ENCODE assay signal across 9 cellular contexts in the genomic region with DNA sequence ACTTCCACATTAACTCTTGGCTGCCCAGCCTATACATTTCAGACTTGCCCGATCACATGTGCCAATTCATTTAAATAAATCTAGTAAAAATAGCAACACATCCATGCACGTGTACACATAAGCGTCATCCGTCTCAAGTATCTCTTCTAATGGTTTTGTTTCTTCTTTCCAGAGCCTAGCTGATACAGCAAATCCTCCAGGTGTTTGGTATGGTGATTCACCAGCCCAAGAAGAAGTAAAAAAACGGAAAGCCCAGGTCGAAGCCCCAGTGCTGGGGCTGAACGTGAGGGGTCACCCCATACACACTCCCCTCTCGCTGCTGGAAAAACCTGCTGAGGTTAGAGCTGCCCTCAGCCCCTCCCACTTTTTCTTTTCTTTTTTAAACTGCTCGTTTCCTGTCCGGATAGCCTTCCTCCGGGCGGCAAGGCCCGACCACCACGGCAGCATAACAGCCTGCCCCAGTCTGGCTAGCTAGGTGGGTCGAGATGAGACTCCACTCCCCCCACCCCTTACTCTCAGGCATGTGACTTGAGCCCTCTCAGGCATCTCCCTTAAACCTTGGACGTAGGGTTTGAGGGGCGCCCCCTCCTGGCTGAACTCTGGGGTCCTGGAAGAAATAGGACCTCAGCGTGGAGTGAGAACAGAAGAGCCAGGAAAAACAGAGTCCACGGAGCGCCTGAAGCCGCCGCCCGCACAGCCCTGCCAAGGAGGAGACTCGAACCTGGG. TPM values are rescaled to one million over a fixed set of nuclear protein-coding genes. Genes with fewer than 3 reads are reported as not detected.
DNase-seq lines count a peak whose midpoint lies in the region; ATAC-seq and TF ChIP-seq lines count a peak whose summit lies in the region.
"Had no signal": no experiment of that assay in that cellular context is flagged by ENCODE, and none has a peak within 500 bp of the region (broad histone marks: within the 10 kb centered on the region; RNA-seq: fewer than 3 reads in every experiment).

No MANE protein-coding gene starts in this region.

- H3K79me2 ChIP-seq in trophoblast cell (ENCODE audit: control insufficient read depth, insufficient read depth, low read length, poor library complexity): no peaks in the 10 kb centered on the region

- no peak overlapping the region for H3K23ac ChIP-seq in trophoblast cell (ENCODE audit: low read length)

- TF ChIP-seq EP300 in esophagus muscularis mucosa (IDR thresholded peaks at IDR 0.05): no peak
- no peak for TF ChIP-seq EP300 in upper lobe of left lung (IDR thresholded peaks at IDR 0.05)

- no peak overlapping the region for H3K9ac ChIP-seq in trophoblast cell (ENCODE audit: low read length)

- H3K4me3 ChIP-seq in trophoblast cell (ENCODE audit: low read depth, low read length) (no peak overlapping the region), esophagus muscularis mucosa (no peak overlapping the region), upper lobe of left lung (no peak overlapping the region)

- peak overlapping the region; percentile 72 for H2AFZ ChIP-seq in trophoblast cell (ENCODE audit: insufficient read depth, low read length, poor library complexity)

- H4K91ac ChIP-seq in trophoblast cell (ENCODE audit: low read depth, low read length): no peak overlapping the region

- H2AK5ac ChIP-seq in trophoblast cell (ENCODE audit: low read length): no peak overlapping the region

- H3K9me3 Mint-ChIP-seq in brain: peaks cover 0 to 17% (median 4%) of the 10 kb centered on the region in 5 experiments

- peaks cover 3% of the 10 kb centered on the region for H3K9me3 ChIP-seq in trophoblast cell (ENCODE audit: insufficient read depth, low read depth, low read length)
- H3K9me3 ChIP-seq in esophagus muscularis mucosa: no peaks in the 10 kb centered on the region
- H3K9me3 ChIP-seq in upper lobe of left lung: no peaks in the 10 kb centered on the region

- ATAC-seq in upper lobe of left lung (ENCODE audit: low FRiP score in 2 of 2): no peak

- H3K4ac ChIP-seq in trophoblast cell (ENCODE audit: low read depth, low read length): no peak overlapping the region

- WGBS in trophoblast cell (ENCODE audit: extremely low coverage, insufficient coverage, insufficient read length): no CpG with 5 or more reads among the region's 24 CpGs
- 10% methylated on average over 23 of the region's 24 CpGs for WGBS in esophagus muscularis mucosa
- WGBS in upper lobe of left lung, 2 donors: 7 to 8% methylated on average over 24 of the region's 24 CpGs

- H3K27ac ChIP-seq in trophoblast cell (ENCODE audit: low read depth, low read length) (no peak overlapping the region), esophagus muscularis mucosa (replicated peaks in 1 of 4) (no peak overlapping the region), upper lobe of left lung (no peak overlapping the region)

- no peaks in the 10 kb centered on the region for H3K36me3 Mint-ChIP-seq in brain

- peak; percentile 40 for DNase-seq in stimulated activated CD4-positive, alpha-beta T cell treated with anti-CD3 and anti-CD28 coated beads, Interleukin-1b, Interleukin-23, amount 100 ng/mL, for 48 hours
- DNase-seq in stimulated activated CD4-positive, alpha-beta T cell treated with anti-CD3 and anti-CD28 coated beads, Interleukin-2, amount 100 ng/mL, for 48 hours: no peak
- peak; percentile 72 to 75 for DNase-seq in NCI-H1930 (lab: John Stamatoyannopoulos, UW)
- DNase-seq in trophoblast cell: no peak
- DNase-seq in dedifferentiated amniotic fluid mesenchymal stem cell (ENCODE audit: extremely low spot score): no peak
- DNase-seq in esophagus muscularis mucosa (ENCODE audit: extremely low spot score): no peak
- DNase-seq in upper lobe of left lung: no peak

- no peak overlapping the region for H3K18ac ChIP-seq in trophoblast cell (ENCODE audit: low read length)

- peaks cover 20% of the 10 kb centered on the region for H3K4me1 Mint-ChIP-seq in brain

- no peak overlapping the region for H3K14ac ChIP-seq in trophoblast cell (ENCODE audit: low read length)

- H3K79me1 ChIP-seq in trophoblast cell (ENCODE audit: low read length): no peaks in the 10 kb centered on the region

- H3K4me3 Mint-ChIP-seq in brain: peak overlapping the region; percentile 42 to 75 (median 66)

- H3K27me3 Mint-ChIP-seq in brain: peaks cover 100% of the 10 kb centered on the region

- H3K27ac Mint-ChIP-seq in brain: no peak overlapping the region

- peaks cover 31% of the 10 kb centered on the region for H3K27me3 ChIP-seq in trophoblast cell (ENCODE audit: insufficient read depth, low read length)
- H3K27me3 ChIP-seq in esophagus muscularis mucosa: peaks cover 8 to 100% (median 76%) of the 10 kb centered on the region in 4 donors
- H3K27me3 ChIP-seq in upper lobe of left lung: peaks cover 0 to 70% (median 41%) of the 10 kb centered on the region in 4 donors

- no peak overlapping the region for H4K8ac ChIP-seq in trophoblast cell (ENCODE audit: low read depth, low read length)

- intact Hi-C loops in esophagus muscularis mucosa (cut with DNase I): no loop called here

- peak overlapping the region; percentile 60 for H3K4me2 ChIP-seq in trophoblast cell (ENCODE audit: low read length)

- H2BK12ac ChIP-seq in trophoblast cell (ENCODE audit: low read length): no peak overlapping the region

- TF ChIP-seq CTCF in brain (conservative IDR thresholded peaks at IDR 0.05): peak in 1 of 2 experiments; percentile 55
- TF ChIP-seq CTCF in esophagus muscularis mucosa (IDR thresholded peaks at IDR 0.05): no peak
- TF ChIP-seq CTCF in upper lobe of left lung (IDR thresholded peaks at IDR 0.05): no peak

- TF ChIP-seq POLR2A in esophagus muscularis mucosa (IDR thresholded peaks at IDR 0.05; ENCODE audit: low read depth) (no peak), upper lobe of left lung (IDR thresholded peaks at IDR 0.05) (no peak)

- no peaks in the 10 kb centered on the region for H3K36me3 ChIP-seq in trophoblast cell (ENCODE audit: control insufficient read depth in 1 of 2, insufficient read depth in 2 of 2, low read length in 2 of 2)
- no peaks in the 10 kb centered on the region for H3K36me3 ChIP-seq in esophagus muscularis mucosa
- no peaks in the 10 kb centered on the region for H3K36me3 ChIP-seq in upper lobe of left lung

- H2BK120ac ChIP-seq in trophoblast cell (ENCODE audit: insufficient read depth, low read length, poor library complexity): no peak overlapping the region

- H4K12ac ChIP-seq in trophoblast cell (ENCODE audit: low read depth, low read length): no peak overlapping the region

- H2BK5ac ChIP-seq in trophoblast cell (ENCODE audit: low read depth, low read length, poor library complexity): no peak overlapping the region

- peaks cover 4 to 14% of the 10 kb centered on the region in 2 experiments for H3K4me1 ChIP-seq in trophoblast cell (ENCODE audit: control insufficient read depth in 1 of 2, insufficient read depth in 2 of 2, low read length in 2 of 2)
- peaks cover 16 to 40% (median 26%) of the 10 kb centered on the region in 4 donors for H3K4me1 ChIP-seq in esophagus muscularis mucosa
- H3K4me1 ChIP-seq in upper lobe of left lung: peaks cover 22 to 39% (median 26%) of the 10 kb centered on the region in 4 donors

RNA-seq across cellular contexts. Expression of gene OR1F1, which starts 13.9 kb away (rescaled TPM):
- not detected for polyA plus RNA-seq in brain (ENCODE audit: insufficient read depth, low read depth, low replicate concordance)
- polyA plus RNA-seq in trophoblast cell (2013): 0.06 TPM in 1 of 2 replicates, not detected in the other
- total RNA-seq in esophagus muscularis mucosa: not detected
- not detected for total RNA-seq in upper lobe of left lung
- total RNA-seq: liver had no signal
- polyA plus RNA-seq: liver had no signal

RNA-seq across cellular contexts. Expression of gene ZNF213, which starts 39.2 kb away (rescaled TPM):
- 30.4 TPM for polyA plus RNA-seq in brain (ENCODE audit: insufficient read depth, low read depth, low replicate concordance)
- 8.3 and 8.5 TPM in 2 replicates for polyA plus RNA-seq in trophoblast cell (2013)
- 10 to 100 TPM in 3 of 4 donors, 1 to 10 TPM in 1; 8.4 to 18.3 (median 13.5) TPM for total RNA-seq in esophagus muscularis mucosa
- 10 to 100 TPM in 4 of 6 donors, 1 to 10 TPM in 2; 4.2 to 20.3 (median 11.6) TPM for total RNA-seq in upper lobe of left lung

Comparison
In these comparisons a context has a peak if more than half of its experiments do, and no peak if none do; other contexts are left out.
1. DNase-seq: peak in stimulated activated CD4-positive, alpha-beta T cell treated with anti-CD3 and anti-CD28 coated beads, Interleukin-1b, Interleukin-23, amount 100 ng/mL, for 48 hours (single experiment) and NCI-H1930 (2 of 2); none in stimulated activated CD4-positive, alpha-beta T cell treated with anti-CD3 and anti-CD28 coated beads, Interleukin-2, amount 100 ng/mL, for 48 hours (0 of 2), trophoblast cell (0 of 2), dedifferentiated amniotic fluid mesenchymal stem cell (single experiment), esophagus muscularis mucosa (single experiment) and upper lobe of left lung (0 of 2).